Comparison of ENCODE assay signal across 8 cellular contexts in genomic region chr14:105067140-105067968, GRCh38. TPM values are rescaled to one million over a fixed set of nuclear protein-coding genes. Genes with fewer than 3 reads are reported as not detected.
DNase-seq lines count a peak whose midpoint lies in the region; ATAC-seq and TF ChIP-seq lines count a peak whose summit lies in the region.

No MANE protein-coding gene starts in this region.

- H3K4me3 Mint-ChIP-seq in activated naive CD8-positive, alpha-beta T cell treated with anti-CD3 and anti-CD28 coated beads, Interleukin-2, amount 10 ng/mL, durations not matched to agents 7 days and 5 days, result peak overlapping the region; percentile 33

- POLR2A ChIA-PET in RWPE1 (lab: Yijun Ruan, JAX; ENCODE audit: low non-redundant PET), result no interaction called here
- POLR2A ChIA-PET in activated naive CD8-positive, alpha-beta T cell treated with anti-CD3 and anti-CD28 coated beads, Interleukin-2, amount 10 ng/mL, durations not matched to agents 7 days and 5 days (lab: Charles Lee), result interaction anchor here (1.3 to 12.0 kb wide), 2 partner anchors 7 to 11 kb away, joined by 3 to 176 read pairs; no protein-coding TSS in a partner anchor

- peaks cover 8% of the 10 kb centered on the region for H3K36me3 Mint-ChIP-seq in activated naive CD8-positive, alpha-beta T cell treated with anti-CD3 and anti-CD28 coated beads, Interleukin-2, amount 10 ng/mL, durations not matched to agents 7 days and 5 days

- H3K27ac Mint-ChIP-seq in activated naive CD8-positive, alpha-beta T cell treated with anti-CD3 and anti-CD28 coated beads, Interleukin-2, amount 10 ng/mL, durations not matched to agents 7 days and 5 days, result peak overlapping the region; percentile 94

- H3K27ac ChIP-seq in RWPE1, result peak overlapping the region; percentile 20

- no peaks in the 10 kb centered on the region for H3K9me3 Mint-ChIP-seq in activated naive CD8-positive, alpha-beta T cell treated with anti-CD3 and anti-CD28 coated beads, Interleukin-2, amount 10 ng/mL, durations not matched to agents 7 days and 5 days

- no peak for ATAC-seq in activated naive CD8-positive, alpha-beta T cell treated with anti-CD3 and anti-CD28 coated beads, Interleukin-2, amount 10 ng/mL, durations not matched to agents 7 days and 5 days (ENCODE audit: low read depth)
- ATAC-seq in GM19463 (IDR thresholded peaks at IDR 0.05; ENCODE audit: unreplicated experiment) (no peak), GM19455 (IDR thresholded peaks at IDR 0.05; ENCODE audit: unreplicated experiment) (no peak), HG03439 (IDR thresholded peaks at IDR 0.05; ENCODE audit: unreplicated experiment) (no peak)

- no peaks in the 10 kb centered on the region for H3K27me3 ChIP-seq in GM06990 (replicated peaks; ENCODE audit: control insufficient read depth, insufficient read depth, low read length)

- no peaks in the 10 kb centered on the region for H3K36me3 ChIP-seq in GM06990 (ENCODE audit: control insufficient read depth, insufficient read depth, low read length)

- DNase-seq in GM06990 (ENCODE audit: extremely low read depth, insufficient read length) (peak; percentile 72), RWPE1 (ENCODE audit: low spot score) (no peak), globus pallidus (ENCODE audit: low spot score) (no peak)
- DNase-seq in activated naive CD8-positive, alpha-beta T cell treated with anti-CD3 and anti-CD28 coated beads, Interleukin-2, amount 10 ng/mL, durations not matched to agents 7 days and 5 days, result peak; percentile 50
- DNase-seq in stimulated activated CD4-positive, alpha-beta T cell treated with anti-CD3 and anti-CD28 coated beads, Interleukin-12 subunit alpha, Interleukin-12 subunit beta, amount 100 ng/mL, for 4 hours, result peak; percentile 56

- H3K4me1 Mint-ChIP-seq in activated naive CD8-positive, alpha-beta T cell treated with anti-CD3 and anti-CD28 coated beads, Interleukin-2, amount 10 ng/mL, durations not matched to agents 7 days and 5 days, result peaks cover 43% of the 10 kb centered on the region

- peaks cover 4% of the 10 kb centered on the region for H3K27me3 Mint-ChIP-seq in activated naive CD8-positive, alpha-beta T cell treated with anti-CD3 and anti-CD28 coated beads, Interleukin-2, amount 10 ng/mL, durations not matched to agents 7 days and 5 days

- TF ChIP-seq CTCF in GM06990 (IDR thresholded peaks at IDR 0.05; ENCODE audit: insufficient read depth, low read length, poor library complexity, severe bottlenecking), result no peak
- TF ChIP-seq CTCF in RWPE1 (conservative IDR thresholded peaks at IDR 0.05; ENCODE audit: low read depth), result no peak

- CTCF ChIA-PET in RWPE1 (lab: Yijun Ruan, JAX), result interaction anchor here (0.7 kb wide), 1 partner anchor 184 kb away, joined by 6 read pairs; no protein-coding TSS in a partner anchor

- peak overlapping the region; percentile 40 for H3K4me3 ChIP-seq in GM06990 (replicated peaks; ENCODE audit: low read depth, low read length)

RNA-seq across cellular contexts. Expression of gene GPR132, which starts 2.1 kb away (rescaled TPM):
- 10 to 100 TPM; 43.5 to 46.6 TPM for total RNA-seq in activated naive CD8-positive, alpha-beta T cell treated with anti-CD3 and anti-CD28 coated beads, Interleukin-2, amount 10 ng/mL, durations not matched to agents 7 days and 5 days

RNA-seq across cellular contexts. Expression of gene CDCA4, which starts 46.5 kb away (rescaled TPM):
- total RNA-seq in activated naive CD8-positive, alpha-beta T cell treated with anti-CD3 and anti-CD28 coated beads, Interleukin-2, amount 10 ng/mL, durations not matched to agents 7 days and 5 days, result 10 to 100 TPM; 51.7 to 53.3 TPM

Comparison
In these comparisons a context has a peak if more than half of its experiments do, and no peak if none do; other contexts are left out.
1. DNase-seq: peak in GM06990 (single experiment), activated naive CD8-positive, alpha-beta T cell treated with anti-CD3 and anti-CD28 coated beads, Interleukin-2, amount 10 ng/mL, durations not matched to agents 7 days and 5 days (single experiment) and stimulated activated CD4-positive, alpha-beta T cell treated with anti-CD3 and anti-CD28 coated beads, Interleukin-12 subunit alpha, Interleukin-12 subunit beta, amount 100 ng/mL, for 4 hours (single experiment); none in RWPE1 (single experiment) and globus pallidus (single experiment).